8 cellular contexts compared by ENCODE assay signal in the genomic region with DNA sequence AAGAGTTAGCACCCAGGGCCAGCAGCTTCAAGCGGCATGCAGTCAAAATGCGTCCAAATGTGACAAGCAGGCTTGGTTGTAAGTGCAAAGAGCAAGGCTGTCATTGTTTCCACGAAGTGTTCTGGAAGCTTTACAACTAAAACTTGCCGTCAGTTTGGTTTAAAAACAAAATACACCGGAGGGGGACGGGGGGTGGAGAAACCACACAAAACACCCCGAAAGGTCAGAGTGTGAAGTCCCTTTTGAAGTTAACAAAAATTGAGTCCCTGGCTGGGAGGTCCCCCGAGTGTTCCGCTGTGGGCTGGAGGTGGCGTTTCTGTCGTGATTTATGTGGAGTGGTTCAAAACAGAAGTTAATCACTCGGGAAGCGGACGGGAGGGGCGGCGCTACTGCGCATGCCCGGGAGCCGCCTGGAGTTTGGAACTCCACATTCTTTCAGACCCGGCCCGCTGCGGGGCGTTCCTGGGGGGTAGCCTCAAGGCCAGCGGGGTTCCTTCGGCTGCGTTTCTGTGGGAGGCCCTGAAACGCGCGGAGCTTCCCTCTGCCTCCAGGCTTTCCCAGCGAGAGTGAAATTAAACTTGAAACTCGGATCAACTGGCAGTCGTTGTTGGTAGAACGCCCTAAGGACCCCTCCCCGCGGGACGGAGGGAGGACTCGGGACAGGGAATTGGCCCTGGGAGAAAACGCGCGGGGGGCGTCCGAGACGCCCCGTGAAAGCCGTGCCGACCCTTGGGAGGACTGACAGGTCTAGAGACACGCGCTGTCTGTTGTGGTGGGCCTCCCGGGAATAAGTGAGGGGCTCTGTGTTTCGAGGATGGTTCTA. TPM values are rescaled to one million over a fixed set of nuclear protein-coding genes. Genes with fewer than 3 reads are reported as not detected.
DNase-seq lines count a peak whose midpoint lies in the region; ATAC-seq and TF ChIP-seq lines count a peak whose summit lies in the region.

No MANE protein-coding gene starts in this region.

- peak; percentile 91 for TF ChIP-seq POLR2A in erythroblast (IDR thresholded peaks at IDR 0.05; ENCODE audit: low read length)

- H3K27ac ChIP-seq in AG04450 (ENCODE audit: low read depth, low read length) = peak overlapping the region; percentile 99
- peak overlapping the region; percentile 93 to 99 for H3K27ac ChIP-seq in mucosa of rectum (ENCODE audit: low read depth in 2 of 2, low read length in 2 of 2)

- TF ChIP-seq CTCF in AG04450 (IDR thresholded peaks at IDR 0.05; ENCODE audit: low read depth, low read length) = no peak

- ATAC-seq in GM18519 (IDR thresholded peaks at IDR 0.05; ENCODE audit: low FRiP score, unreplicated experiment) = no peak

- H3K4me3 ChIP-seq in AG04450 (ENCODE audit: low read depth, low read length) = peak overlapping the region; percentile 89
- peak overlapping the region; percentile 54 for H3K4me3 ChIP-seq in H7 (ENCODE audit: insufficient read depth, low read depth, low read length)
- peak overlapping the region; percentile 88 to 96 for H3K4me3 ChIP-seq in mucosa of rectum (ENCODE audit: low read length in 2 of 2)

- CTCF ChIA-PET in AG04450 (lab: Charles Lee) = interaction anchor here (1.0 to 6.8 kb wide), 3 partner anchors 143 to 215 kb away, joined by 3 to 69 read pairs (median 58); no protein-coding TSS in a partner anchor

- peak overlapping the region; percentile 100 for H3K9ac ChIP-seq in mucosa of rectum (ENCODE audit: low read depth in 1 of 2, low read length in 2 of 2)

- peak; percentile 80 for DNase-seq in AG04450 (ENCODE audit: low read depth, low spot score)
- DNase-seq in H7 = peak; percentile 92
- peak; percentile 96 for DNase-seq in OCI-M1 (lab: John Stamatoyannopoulos, UW)
- DNase-seq in activated T-cell treated with anti-CD3 and anti-CD28 coated beads, Interleukin-2, amount 50 U/mL, for 1 hour = peak; percentile 89
- peak; percentile 86 to 95 for DNase-seq in erythroblast (lab: John Stamatoyannopoulos, UW)
- DNase-seq in stimulated activated CD8-positive, alpha-beta memory T cell treated with anti-CD3 and anti-CD28 coated beads, Interleukin-4, amount 100 ng/mL, for 1 hour (ENCODE audit: low read depth in 2 of 2, low spot score in 1 of 2) = peak; percentile 64 to 72

- H3K27me3 ChIP-seq in AG04450 (ENCODE audit: control insufficient read depth, insufficient read depth, low read length) (no peaks in the 10 kb centered on the region), H7 (ENCODE audit: control insufficient read depth, insufficient read depth, low read length) (no peaks in the 10 kb centered on the region), mucosa of rectum (ENCODE audit: control insufficient read depth in 2 of 2, insufficient read depth in 2 of 2, low read length in 2 of 2) (no peaks in the 10 kb centered on the region)

- H3K4me1 ChIP-seq in mucosa of rectum (ENCODE audit: control insufficient read depth in 2 of 2, insufficient read depth in 2 of 2, low read length in 2 of 2) = peaks cover 26 to 40% of the 10 kb centered on the region in 2 donors

- peaks cover 7% of the 10 kb centered on the region; the same call in 1 of the 2 replicates for H3K9me3 ChIP-seq in AG04450 (ENCODE audit: control insufficient read depth, insufficient read depth, low read length)
- no peaks in the 10 kb centered on the region for H3K9me3 ChIP-seq in mucosa of rectum (ENCODE audit: control insufficient read depth in 2 of 2, low read length in 2 of 2)

- H3K36me3 ChIP-seq in H7 (replicated peaks; ENCODE audit: control insufficient read depth, insufficient read depth, low read length) = peaks cover 4% of the 10 kb centered on the region
- H3K36me3 ChIP-seq in mucosa of rectum (ENCODE audit: control insufficient read depth in 2 of 2, insufficient read depth in 2 of 2, low read length in 2 of 2) = no peaks in the 10 kb centered on the region

- POLR2A ChIA-PET in AG04450 (lab: Yijun Ruan, JAX) = interaction anchor here (0.8 to 4.3 kb wide), 6 partner anchors 134 to 215 kb away, joined by 3 to 44 read pairs (median 18); no protein-coding TSS in a partner anchor

RNA-seq across cellular contexts. Expression of a gene that starts 1.4 kb away (rescaled TPM):
- polyA plus RNA-seq in AG04450 (2011; rRNA removed) = 60.6 and 61.1 TPM in 2 replicates
- polyA minus RNA-seq in AG04450 (2011; rRNA and poly(A)+ RNA removed) = 72.3 and 110 TPM in 2 replicates
- 329 and 333 TPM in 2 replicates for total RNA-seq in H7 (2014; rRNA removed; shearing (Covaris generic))
